1 cellular context compared by ENCODE assay signal in the genomic region with DNA sequence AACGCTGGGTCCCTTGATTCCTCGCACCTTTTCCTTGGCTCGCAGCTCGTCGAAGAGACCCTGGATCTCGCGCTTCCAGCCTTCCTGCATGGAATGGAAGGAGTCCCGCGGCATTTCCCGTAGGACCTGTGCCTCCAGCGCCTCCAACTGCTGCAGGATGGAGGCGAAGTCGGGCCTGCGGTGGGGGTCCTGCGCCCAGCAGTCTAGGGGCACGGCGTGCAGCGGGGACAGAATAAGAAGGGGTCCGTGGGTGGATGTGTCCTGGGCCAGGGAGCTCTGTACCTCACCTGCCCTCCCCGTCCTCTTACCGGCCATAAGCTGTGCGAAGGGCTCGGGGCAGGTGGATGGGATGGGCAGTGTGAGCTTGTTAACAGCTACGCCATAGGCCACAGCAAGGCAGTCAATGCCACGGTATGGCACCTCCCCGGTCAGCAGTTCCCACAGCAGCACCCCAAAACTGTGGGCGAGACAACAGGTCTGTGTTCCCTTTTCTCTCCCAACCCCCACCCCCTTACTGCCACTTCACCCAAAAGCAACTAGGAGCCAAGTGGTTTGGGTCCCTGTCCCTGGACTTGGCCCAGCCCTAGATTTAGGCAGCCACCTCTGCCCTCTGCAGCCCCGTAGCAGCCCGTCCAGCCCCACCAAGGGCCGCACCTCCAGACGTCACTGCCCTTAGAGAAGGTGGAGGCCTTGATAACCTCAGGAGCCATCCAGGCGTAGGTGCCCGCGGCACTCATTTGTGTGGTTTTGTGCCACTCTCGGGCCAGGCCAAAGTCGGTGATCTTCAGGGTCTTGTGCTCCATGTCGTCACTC.
TF ChIP-seq lines count a peak whose summit lies in the region.

No MANE protein-coding gene starts in this region.

TF ChIP-seq in IMR-90, 13 proteins besides CTCF, POLR2A, EP300 and RAD21:
- TF ChIP-seq RFX5 (IDR thresholded peaks at IDR 0.05; ENCODE audit: low read depth, low read length) (no peak), CHD1 (IDR thresholded peaks at IDR 0.05; ENCODE audit: low read depth, low read length) (no peak), MXI1 (IDR thresholded peaks at IDR 0.05; ENCODE audit: borderline replicate concordance, low read depth, low read length) (no peak), CEBPB (IDR thresholded peaks at IDR 0.05; ENCODE audit: low read depth, low read length) (no peak), NFE2L2 (IDR thresholded peaks at IDR 0.05; ENCODE audit: low read depth, low read length) (no peak)
